In genomic region chr1:65725064-65725463, GRCh38 we compare ENCODE assay signal across 19 cellular contexts.
"Had no signal": no experiment of that assay in that cellular context is flagged by ENCODE, and none has a peak within 500 bp of the region (broad histone marks: within the 10 kb centered on the region; RNA-seq: fewer than 3 reads in every experiment).

No MANE protein-coding gene starts in this region.

- H3K4me2 ChIP-seq: hepatocyte had no signal

- H2AFZ ChIP-seq: hepatocyte had no signal

- H3K27me3 ChIP-seq: hepatocyte, pancreas had no signal

- H3K9me3 ChIP-seq: pancreas had no signal

- H3K9me3 Mint-ChIP-seq: nephron had no signal

- DNase-seq: dermis blood vessel endothelial cell; erythroblast; foreskin melanocyte; head of caudate nucleus; kidney; left colon; left ventricle myocardium superior; mesenchymal stem cell; naive B cell; occipital lobe; pancreas; right cardiac atrium; small intestine; stimulated activated CD4-positive, alpha-beta T cell treated with anti-CD3 and anti-CD28 coated beads, Interleukin-12 subunit alpha, Interleukin-12 subunit beta, amount 100 ng/mL, for 4 hours; stimulated activated naive CD4-positive, alpha-beta T cell treated with Interleukin-2 at 50 U/mL for 16 hours had no signal

- H3K4me1 ChIP-seq: pancreas had no signal

- H3K79me2 ChIP-seq: hepatocyte had no signal

- H3K4me1 Mint-ChIP-seq: naive B cell, nephron had no signal

- H3K4me3 Mint-ChIP-seq: naive B cell, nephron had no signal

- H3K27ac Mint-ChIP-seq: naive B cell, nephron, progenitor cell of endocrine pancreas had no signal

- H3K36me3 ChIP-seq: pancreas had no signal

- H3K36me3 Mint-ChIP-seq: naive B cell had no signal

- H3K4me3 ChIP-seq: hepatocyte, lung, pancreas had no signal

- H3K27ac ChIP-seq: hepatocyte, pancreas had no signal
